In the genomic region with DNA sequence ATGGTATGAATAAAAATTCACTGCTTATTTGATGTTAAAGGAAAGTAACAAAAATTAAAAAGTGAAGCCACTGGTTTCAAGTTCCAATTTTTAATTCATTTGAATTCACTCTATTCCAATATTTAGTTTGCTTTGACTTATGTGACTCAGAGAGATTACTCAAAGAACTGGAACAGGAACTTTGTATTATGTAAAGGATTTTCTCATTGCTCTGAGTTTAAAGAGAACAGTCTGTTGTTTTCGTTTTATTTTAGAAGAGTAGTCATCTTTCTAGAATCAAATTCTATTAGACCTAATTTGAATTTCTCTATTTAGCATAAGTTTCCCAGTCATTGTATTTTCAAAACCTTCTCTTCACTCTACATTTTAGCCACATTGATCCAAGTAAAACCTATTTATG, we compare ENCODE assay signal across 19 cellular contexts.
DNase-seq lines count a peak whose midpoint lies in the region; ATAC-seq, FAIRE-seq and TF ChIP-seq lines count a peak whose summit lies in the region.
"Had no signal": no experiment of that assay in that cellular context is flagged by ENCODE, and none has a peak within 500 bp of the region (broad histone marks: within the 10 kb centered on the region; RNA-seq: fewer than 3 reads in every experiment).

No MANE protein-coding gene starts in this region.

- no peaks in the 10 kb centered on the region for H3K36me3 ChIP-seq in PC-3 (ENCODE audit: low read depth, low read length)

- H3K4me1 ChIP-seq in A549 (no peaks in the 10 kb centered on the region), PC-3 (ENCODE audit: insufficient read depth, low read length) (peaks cover 31% of the 10 kb centered on the region)

- H3K4me2 ChIP-seq in A549 (no peak overlapping the region), PC-3 (ENCODE audit: low read length) (peak overlapping the region; percentile 26)

- no peak for DNase-seq in A549 (ENCODE audit: low read depth in 1 of 2, low spot score in 1 of 2)
- DNase-seq in PC-3, result peak; percentile 59
- peak; percentile 52 for DNase-seq in fibroblast of peridontal ligament (ENCODE audit: extremely low read depth)
- no peak for DNase-seq in H4 (ENCODE audit: low spot score)
- no peak for DNase-seq in 8988T
- DNase-seq in HTR-8/SVneo (ENCODE audit: insufficient read length, low spot score), result no peak
- no peak for DNase-seq in NCI-H2081 (lab: John Stamatoyannopoulos, UW)
- DNase-seq: DMS79 treated with DMSO at 0.1 percent for 48 hours, GOT3, KG1, NCI-H1092, NCI-H146, NCI-H2029 treated with DMSO at 0.1 percent for 48 hours, NCI-H446 treated with DMSO at 0.1 percent for 48 hours, NCI-H69, Right ventricle myocardium superior had no signal

- H3K27ac ChIP-seq in A549 (no peak overlapping the region), PC-3 (ENCODE audit: low read length) (0 out of 2 replicates have a peak overlapping the region, but pooled peaks have one; percentile 5)
- H3K27ac ChIP-seq: SK-N-MC had no signal

- 0% methylated on average over 1 of the region's 1 CpG for WGBS in A549 (ENCODE audit: missing lambda C conversion rate)

- no peak for TF ChIP-seq EP300 in A549 (IDR thresholded peaks at IDR 0.05)

- no peak overlapping the region for H2AFZ ChIP-seq in PC-3 (ENCODE audit: low read length)

- intact Hi-C loops in PC-3 (cut with micrococcal nuclease), result no loop called here

- H3F3A ChIP-seq in PC-3 (ENCODE audit: low read length, unreplicated experiment), result no peaks in the 10 kb centered on the region

- H3K79me2 ChIP-seq in PC-3 (ENCODE audit: low read length), result no peaks in the 10 kb centered on the region

- no peaks in the 10 kb centered on the region for H3K27me3 ChIP-seq in PC-3 (ENCODE audit: low read length)

- TF ChIP-seq POLR2A in A549 (IDR thresholded peaks at IDR 0.05; ENCODE audit: low read length), result no peak

- no peak for TF ChIP-seq RAD21 in A549 (conservative IDR thresholded peaks at IDR 0.05 in 1 of 2, IDR thresholded peaks at IDR 0.05 in 1 of 2)

- ATAC-seq in A549, result no peak
- ATAC-seq in PC-3, result peak; percentile 84
- ATAC-seq: HepG2 had no signal

- CTCF ChIA-PET in A549 (lab: Yijun Ruan, JAX) (no interaction called here), PC-3 (lab: Charles Lee) (no interaction called here)

- FAIRE-seq in A549 (lab: Jason Lieb, UNC) (peak; percentile 49), G401.6 (lab: Jason Lieb, UNC) (peak; percentile 42), HTR-8/SVneo (lab: Jason Lieb, UNC) (no peak)
- FAIRE-seq: HepG2 had no signal

- POLR2A ChIA-PET in A549 (lab: Yijun Ruan, JAX), result no interaction called here
- POLR2A ChIA-PET in PC-3 (lab: Charles Lee; ENCODE audit: unreplicated experiment), result no interaction called here

- H4K20me1 ChIP-seq in PC-3 (ENCODE audit: low read length), result no peaks in the 10 kb centered on the region

- H3K4me3 ChIP-seq in A549 (no peak overlapping the region), PC-3 (ENCODE audit: low read length) (no peak overlapping the region)
- H3K4me3 ChIP-seq: SK-N-MC had no signal

- TF ChIP-seq CTCF in A549 (IDR thresholded peaks at IDR 0.05), result no peak
- TF ChIP-seq CTCF in PC-3 (conservative IDR thresholded peaks at IDR 0.05; ENCODE audit: low read depth, low read length), result no peak

- no peak overlapping the region for H3K9ac ChIP-seq in PC-3 (ENCODE audit: low read length)

- H3K9me2 ChIP-seq in PC-3 (replicated peaks; ENCODE audit: low read length), result no peaks in the 10 kb centered on the region

- no TSS peak for BruUV-seq in PC-3 (replicated peaks; lab: Mats Ljungman, UMichigan)

- H3K9me3 ChIP-seq in A549, result no peaks in the 10 kb centered on the region
- H3K9me3 ChIP-seq in PC-3 (ENCODE audit: low read length), result no peaks in the 10 kb centered on the region

TF ChIP-seq in A549, 52 proteins besides CTCF, POLR2A, EP300 and RAD21:
- TF ChIP-seq HOXA7 (CRISPR knock-in tag; IDR thresholded peaks at IDR 0.05) (no peak), KDM5A (IDR thresholded peaks at IDR 0.05) (no peak), HEYL (CRISPR knock-in tag; IDR thresholded peaks at IDR 0.05) (no peak), POLR2AphosphoS2 (conservative IDR thresholded peaks at IDR 0.05; ENCODE audit: low read length) (no peak), MAZ (IDR thresholded peaks at IDR 0.05; ENCODE audit: borderline replicate concordance, low read depth, low read length) (no peak), JUN (IDR thresholded peaks at IDR 0.05) (no peak), RFX5 (IDR thresholded peaks at IDR 0.05) (no peak), EHF (CRISPR knock-in tag; IDR thresholded peaks at IDR 0.05) (no peak), SMC3 (IDR thresholded peaks at IDR 0.05) (no peak)
- TF ChIP-seq, protein P1, sequence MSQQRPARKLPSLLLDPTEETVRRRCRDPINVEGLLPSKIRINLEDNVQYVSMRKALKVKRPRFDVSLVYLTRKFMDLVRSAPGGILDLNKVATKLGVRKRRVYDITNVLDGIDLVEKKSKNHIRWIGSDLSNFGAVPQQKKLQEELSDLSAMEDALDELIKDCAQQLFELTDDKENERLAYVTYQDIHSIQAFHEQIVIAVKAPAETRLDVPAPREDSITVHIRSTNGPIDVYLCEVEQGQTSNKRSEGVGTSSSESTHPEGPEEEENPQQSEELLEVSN (IDR thresholded peaks at IDR 0.05; ENCODE audit: borderline replicate concordance, low read depth), result no peak
- TF ChIP-seq, protein P2, sequence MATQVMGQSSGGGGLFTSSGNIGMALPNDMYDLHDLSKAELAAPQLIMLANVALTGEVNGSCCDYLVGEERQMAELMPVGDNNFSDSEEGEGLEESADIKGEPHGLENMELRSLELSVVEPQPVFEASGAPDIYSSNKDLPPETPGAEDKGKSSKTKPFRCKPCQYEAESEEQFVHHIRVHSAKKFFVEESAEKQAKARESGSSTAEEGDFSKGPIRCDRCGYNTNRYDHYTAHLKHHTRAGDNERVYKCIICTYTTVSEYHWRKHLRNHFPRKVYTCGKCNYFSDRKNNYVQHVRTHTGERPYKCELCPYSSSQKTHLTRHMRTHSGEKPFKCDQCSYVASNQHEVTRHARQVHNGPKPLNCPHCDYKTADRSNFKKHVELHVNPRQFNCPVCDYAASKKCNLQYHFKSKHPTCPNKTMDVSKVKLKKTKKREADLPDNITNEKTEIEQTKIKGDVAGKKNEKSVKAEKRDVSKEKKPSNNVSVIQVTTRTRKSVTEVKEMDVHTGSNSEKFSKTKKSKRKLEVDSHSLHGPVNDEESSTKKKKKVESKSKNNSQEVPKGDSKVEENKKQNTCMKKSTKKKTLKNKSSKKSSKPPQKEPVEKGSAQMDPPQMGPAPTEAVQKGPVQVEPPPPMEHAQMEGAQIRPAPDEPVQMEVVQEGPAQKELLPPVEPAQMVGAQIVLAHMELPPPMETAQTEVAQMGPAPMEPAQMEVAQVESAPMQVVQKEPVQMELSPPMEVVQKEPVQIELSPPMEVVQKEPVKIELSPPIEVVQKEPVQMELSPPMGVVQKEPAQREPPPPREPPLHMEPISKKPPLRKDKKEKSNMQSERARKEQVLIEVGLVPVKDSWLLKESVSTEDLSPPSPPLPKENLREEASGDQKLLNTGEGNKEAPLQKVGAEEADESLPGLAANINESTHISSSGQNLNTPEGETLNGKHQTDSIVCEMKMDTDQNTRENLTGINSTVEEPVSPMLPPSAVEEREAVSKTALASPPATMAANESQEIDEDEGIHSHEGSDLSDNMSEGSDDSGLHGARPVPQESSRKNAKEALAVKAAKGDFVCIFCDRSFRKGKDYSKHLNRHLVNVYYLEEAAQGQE (IDR thresholded peaks at IDR 0.05), result no peak

Comparison
In these comparisons a context has a peak if more than half of its experiments do, and no peak if none do; other contexts are left out.
1. DNase-seq: peak in PC-3 (single experiment) and fibroblast of peridontal ligament (single experiment); none in A549 (0 of 2), H4 (single experiment), 8988T (single experiment), HTR-8/SVneo (single experiment) and NCI-H2081 (0 of 2).